ENCODE assay signal across 15 cellular contexts in the genomic region with DNA sequence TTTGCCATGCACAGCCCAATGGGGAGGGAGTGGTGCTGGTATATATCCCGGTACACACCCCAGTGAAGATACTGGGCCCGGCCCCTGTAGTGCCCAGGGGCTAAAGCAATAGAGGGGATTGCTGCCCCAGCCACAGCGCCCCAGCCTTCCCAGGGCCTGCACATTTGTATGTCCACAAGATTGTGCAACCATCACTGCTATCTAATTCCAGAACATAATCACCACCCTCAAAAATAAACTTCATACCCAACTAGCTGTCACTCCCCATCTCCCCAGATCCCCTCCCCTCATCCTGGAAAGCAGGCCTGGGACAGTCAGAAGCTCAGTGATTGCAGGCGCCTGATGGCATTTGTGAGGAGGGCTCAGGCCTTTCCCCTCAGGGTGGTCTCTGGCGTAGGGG. TPM values are rescaled to one million over a fixed set of nuclear protein-coding genes. Genes with fewer than 3 reads are reported as not detected.
DNase-seq lines count a peak whose midpoint lies in the region; ATAC-seq and TF ChIP-seq lines count a peak whose summit lies in the region.
"Had no signal": no experiment of that assay in that cellular context is flagged by ENCODE, and none has a peak within 500 bp of the region (broad histone marks: within the 10 kb centered on the region; RNA-seq: fewer than 3 reads in every experiment).

No MANE protein-coding gene starts in this region.

- H3K4me3 Mint-ChIP-seq in stimulated activated effector memory CD8-positive, alpha-beta T cell treated with anti-CD3 and anti-CD28 coated beads, Interleukin-12 subunit alpha, Interleukin-12 subunit beta, amount 100 ng/mL, for 72 hours, result no peak overlapping the region
- no peak overlapping the region for H3K4me3 Mint-ChIP-seq in T-helper 2 cell treated with Interferon-gamma antibody and Interleukin-4, amounts not matched to agents 5 μg/mL and 100 μg/mL, for 36 hours

- H3K4me1 ChIP-seq in ascending aorta, result peaks cover 37 to 76% of the 10 kb centered on the region in 2 donors
- H3K4me1 ChIP-seq in MM.1S (ENCODE audit: low read length), result peaks cover 13% of the 10 kb centered on the region

- H3K4me3 ChIP-seq in ascending aorta, result no peak overlapping the region
- no peak overlapping the region for H3K4me3 ChIP-seq in MM.1S (ENCODE audit: low read length)
- H3K4me3 ChIP-seq: pancreas had no signal

- no peak overlapping the region for H3K9ac ChIP-seq in MM.1S (ENCODE audit: low read length)
- H3K9ac ChIP-seq: KMS-11 had no signal

- no peaks in the 10 kb centered on the region for H3K9me2 ChIP-seq in MM.1S (replicated peaks; ENCODE audit: insufficient read depth, low read length)

- no peak overlapping the region for H3K4me2 ChIP-seq in MM.1S (ENCODE audit: low read depth, low read length)
- H3K4me2 ChIP-seq: KMS-11 had no signal

- H3K27ac Mint-ChIP-seq in stimulated activated effector memory CD8-positive, alpha-beta T cell treated with anti-CD3 and anti-CD28 coated beads, Interleukin-12 subunit alpha, Interleukin-12 subunit beta, amount 100 ng/mL, for 72 hours, result peak overlapping the region; percentile 93
- H3K27ac Mint-ChIP-seq in T-helper 2 cell treated with Interferon-gamma antibody and Interleukin-4, amounts not matched to agents 5 μg/mL and 100 μg/mL, for 36 hours, result no peak overlapping the region

- no peak overlapping the region for H2AFZ ChIP-seq in MM.1S (ENCODE audit: low read length)

- H3K9me3 ChIP-seq in ascending aorta, result no peaks in the 10 kb centered on the region
- no peaks in the 10 kb centered on the region for H3K9me3 ChIP-seq in MM.1S (replicated peaks; ENCODE audit: insufficient read depth, low read length)
- H3K9me3 ChIP-seq: Caco-2, pancreas had no signal

- H3K36me3 Mint-ChIP-seq in stimulated activated effector memory CD8-positive, alpha-beta T cell treated with anti-CD3 and anti-CD28 coated beads, Interleukin-12 subunit alpha, Interleukin-12 subunit beta, amount 100 ng/mL, for 72 hours, result peaks cover 89% of the 10 kb centered on the region
- peaks cover 31% of the 10 kb centered on the region for H3K36me3 Mint-ChIP-seq in T-helper 2 cell treated with Interferon-gamma antibody and Interleukin-4, amounts not matched to agents 5 μg/mL and 100 μg/mL, for 36 hours (ENCODE audit: low read depth)

- ATAC-seq in stimulated activated effector memory CD8-positive, alpha-beta T cell treated with anti-CD3 and anti-CD28 coated beads, Interleukin-12 subunit alpha, Interleukin-12 subunit beta, amount 100 ng/mL, for 72 hours, result no peak
- ATAC-seq: pancreas had no signal

- H3K79me2 ChIP-seq in MM.1S (ENCODE audit: low read length), result peaks cover 75% of the 10 kb centered on the region

- H3K27me3 Mint-ChIP-seq in T-helper 2 cell treated with Interferon-gamma antibody and Interleukin-4, amounts not matched to agents 5 μg/mL and 100 μg/mL, for 36 hours (ENCODE audit: low read depth), result no peaks in the 10 kb centered on the region

- H3K36me3 ChIP-seq in ascending aorta (peaks cover 30 to 37% of the 10 kb centered on the region in 2 donors), MM.1S (replicated peaks; ENCODE audit: insufficient read depth, low read length) (no peaks in the 10 kb centered on the region)

- H3K27ac ChIP-seq in ascending aorta, result peak overlapping the region; percentile 88 to 92
- H3K27ac ChIP-seq in layer of hippocampus (ENCODE audit: low read depth, low read length), result peak overlapping the region; percentile 8
- no peak overlapping the region for H3K27ac ChIP-seq in MM.1S (ENCODE audit: low read length)
- H3K27ac ChIP-seq: KMS-11 had no signal

- intact Hi-C loops in ascending aorta (cut with DNase I), result no loop called here

- peaks cover 9% of the 10 kb centered on the region; the same call in 1 of the 2 replicates for H4K20me1 ChIP-seq in MM.1S (ENCODE audit: insufficient read depth, low read length)

- TF ChIP-seq CTCF in ascending aorta (IDR thresholded peaks at IDR 0.05) (no peak), MM.1S (IDR thresholded peaks at IDR 0.05; ENCODE audit: low read length) (no peak)

- H3K27me3 ChIP-seq in ascending aorta, result no peaks in the 10 kb centered on the region
- no peaks in the 10 kb centered on the region for H3K27me3 ChIP-seq in layer of hippocampus (ENCODE audit: control insufficient read depth, insufficient read depth, low read length)
- no peaks in the 10 kb centered on the region for H3K27me3 ChIP-seq in MM.1S (replicated peaks; ENCODE audit: insufficient read depth, low read length)
- H3K27me3 ChIP-seq: pancreas had no signal

- DNase-seq in HCEC 1CT (peak; percentile 0), ascending aorta (ENCODE audit: low spot score in 2 of 2) (no peak), DMS53 treated with DMSO at 0.1 percent for 48 hours (lab: John Stamatoyannopoulos, UW; ENCODE audit: unreplicated experiment) (no peak), MM.1S (no peak)
- no peak for DNase-seq in stimulated activated effector memory CD8-positive, alpha-beta T cell treated with anti-CD3 and anti-CD28 coated beads, Interleukin-12 subunit alpha, Interleukin-12 subunit beta, amount 100 ng/mL, for 72 hours (ENCODE audit: low spot score in 2 of 2)
- no peak for DNase-seq in T-helper 2 cell treated with Interferon-gamma antibody and Interleukin-4, amounts not matched to agents 5 μg/mL and 100 μg/mL, for 36 hours (ENCODE audit: low spot score)
- DNase-seq: Caco-2; NCI-H2029 treated with DMSO at 0.1 percent for 48 hours; pancreas; stimulated activated CD4-positive, alpha-beta T cell treated with anti-CD3 and anti-CD28 coated beads, Interleukin-2, amount 100 ng/mL, for 48 hours; stimulated activated naive CD4-positive, alpha-beta T cell had no signal

- H3F3A ChIP-seq in MM.1S (ENCODE audit: insufficient read depth, low read length), result peaks cover 21% of the 10 kb centered on the region

- H3K4me1 Mint-ChIP-seq in stimulated activated effector memory CD8-positive, alpha-beta T cell treated with anti-CD3 and anti-CD28 coated beads, Interleukin-12 subunit alpha, Interleukin-12 subunit beta, amount 100 ng/mL, for 72 hours, result peaks cover 77% of the 10 kb centered on the region
- peaks cover 39% of the 10 kb centered on the region for H3K4me1 Mint-ChIP-seq in T-helper 2 cell treated with Interferon-gamma antibody and Interleukin-4, amounts not matched to agents 5 μg/mL and 100 μg/mL, for 36 hours (ENCODE audit: low read depth)

- H3K9me3 Mint-ChIP-seq in stimulated activated effector memory CD8-positive, alpha-beta T cell treated with anti-CD3 and anti-CD28 coated beads, Interleukin-12 subunit alpha, Interleukin-12 subunit beta, amount 100 ng/mL, for 72 hours, result no peaks in the 10 kb centered on the region
- H3K9me3 Mint-ChIP-seq in T-helper 2 cell treated with Interferon-gamma antibody and Interleukin-4, amounts not matched to agents 5 μg/mL and 100 μg/mL, for 36 hours, result no peaks in the 10 kb centered on the region

RNA-seq across cellular contexts. Expression of a gene that starts 13.5 kb away (rescaled TPM):
- total RNA-seq in ascending aorta, result 283 TPM

RNA-seq across cellular contexts. Expression of a gene that starts 19.5 kb away (rescaled TPM):
- total RNA-seq in ascending aorta, result 24.2 TPM

RNA-seq across cellular contexts. Expression of a gene that starts 29.4 kb away (rescaled TPM):
- not detected for total RNA-seq in ascending aorta
- total RNA-seq: Caco-2, lung microvascular endothelial cell, SK-MEL-5 had no signal

RNA-seq across cellular contexts. Expression of a gene that starts 42.8 kb away (rescaled TPM):
- total RNA-seq in ascending aorta, result 231 TPM

RNA-seq across cellular contexts. Expression of a gene that starts 44.4 kb away (rescaled TPM):
- total RNA-seq in ascending aorta, result not detected
- total RNA-seq: lung microvascular endothelial cell had no signal
